Comparison of ENCODE assay signal across 23 cellular contexts in genomic region chr14:103099081-103099732, GRCh38. TPM values are rescaled to one million over a fixed set of nuclear protein-coding genes. Genes with fewer than 3 reads are reported as not detected.
A peak's percentile ranks its signal among the peaks of the same experiment; 100 is the strongest.
DNase-seq lines count a peak whose midpoint lies in the region; ATAC-seq and TF ChIP-seq lines count a peak whose summit lies in the region.
"Had no signal": no experiment of that assay in that cellular context is flagged by ENCODE, and none has a peak within 500 bp of the region (broad histone marks: within the 10 kb centered on the region; RNA-seq: fewer than 3 reads in every experiment).

No MANE protein-coding gene starts in this region.

- no peaks in the 10 kb centered on the region for H3K79me2 ChIP-seq in PC-9 (ENCODE audit: low read depth)

- CTCF ChIA-PET in PC-9 (lab: Charles Lee) = interaction anchor here (0.6 to 0.7 kb wide), 2 partner anchors 14 to 193 kb away, joined by 3 to 6 read pairs; no protein-coding TSS in a partner anchor

- TF ChIP-seq CTCF in PC-9 (conservative IDR thresholded peaks at IDR 0.05) = no peak

- H3K9me2 ChIP-seq in PC-9 (ENCODE audit: insufficient read depth) = no peaks in the 10 kb centered on the region

- BruUV-seq in PC-9 (replicated peaks; lab: Mats Ljungman, UMichigan) = no TSS peak

- H3K4me2 ChIP-seq in PC-9 = peak overlapping the region; percentile 63

- H4K20me1 ChIP-seq in PC-9 (ENCODE audit: insufficient read depth) = no peaks in the 10 kb centered on the region

- no peaks in the 10 kb centered on the region for H3K27me3 ChIP-seq in PC-9 (ENCODE audit: insufficient read depth, low read depth)
- peaks cover 35% of the 10 kb centered on the region for H3K27me3 ChIP-seq in thymus (ENCODE audit: control insufficient read depth, insufficient read depth)

- H2AFZ ChIP-seq in PC-9 = no peak overlapping the region

- H3K36me3 ChIP-seq in PC-9 (ENCODE audit: low read depth) (no peaks in the 10 kb centered on the region), thymus (ENCODE audit: control insufficient read depth, insufficient read depth) (no peaks in the 10 kb centered on the region)
- H3K36me3 ChIP-seq: left lung, upper lobe of left lung had no signal

- H3K4me1 ChIP-seq in PC-9 (replicated peaks; ENCODE audit: insufficient read depth) = peaks cover 50% of the 10 kb centered on the region
- no peaks in the 10 kb centered on the region for H3K4me1 ChIP-seq in thymus (ENCODE audit: control insufficient read depth, insufficient read depth, low read length)

- no peak overlapping the region for H3K4me3 Mint-ChIP-seq in T-helper 2 cell treated with Interferon-gamma antibody and Interleukin-4, amounts not matched to agents 5 μg/mL and 100 μg/mL, for 36 hours
- no peak overlapping the region for H3K4me3 Mint-ChIP-seq in activated T-helper 17 cell treated with anti-CD3 and anti-CD28 coated beads, Interleukin-2, amount 50 U/mL, for 72 hours
- H3K4me3 Mint-ChIP-seq: activated CD4-positive, alpha-beta T cell treated with anti-CD3 and anti-CD28 coated beads for 36 hours; neural crest cell; stimulated activated naive CD8-positive, alpha-beta T cell treated with anti-CD3 and anti-CD28 coated beads, Interleukin-15, Interleukin-2, amounts not matched to agents 100 ng/mL and 50 ng/mL, for 24 hours had no signal

- intact Hi-C loops in PC-9 (cut with micrococcal nuclease; ENCODE audit: unreplicated experiment) = no loop called here

- H3F3A ChIP-seq in PC-9 (ENCODE audit: insufficient read depth, low read depth) = peaks cover 47% of the 10 kb centered on the region

- H3K9me3 ChIP-seq in PC-9 (ENCODE audit: insufficient read depth, low read depth) (no peaks in the 10 kb centered on the region), thymus (ENCODE audit: control insufficient read depth) (no peaks in the 10 kb centered on the region)
- H3K9me3 ChIP-seq: left lung, upper lobe of left lung had no signal

- no peak overlapping the region for H3K4me3 ChIP-seq in PC-9
- no peak overlapping the region for H3K4me3 ChIP-seq in thymus (ENCODE audit: low read length)
- H3K4me3 ChIP-seq: left lung, upper lobe of left lung had no signal

- H3K27me3 Mint-ChIP-seq in T-helper 2 cell treated with Interferon-gamma antibody and Interleukin-4, amounts not matched to agents 5 μg/mL and 100 μg/mL, for 36 hours (ENCODE audit: low read depth) = peaks cover 25% of the 10 kb centered on the region
- peaks cover 15% of the 10 kb centered on the region for H3K27me3 Mint-ChIP-seq in activated T-helper 17 cell treated with anti-CD3 and anti-CD28 coated beads, Interleukin-2, amount 50 U/mL, for 72 hours

- POLR2A ChIA-PET in PC-9 (lab: Charles Lee; ENCODE audit: unreplicated experiment) = no interaction called here

- WGBS in thymus = 86% methylated on average over 12 of the region's 12 CpGs

- no peak overlapping the region for H3K27ac Mint-ChIP-seq in T-helper 2 cell treated with Interferon-gamma antibody and Interleukin-4, amounts not matched to agents 5 μg/mL and 100 μg/mL, for 36 hours
- no peak overlapping the region for H3K27ac Mint-ChIP-seq in activated T-helper 17 cell treated with anti-CD3 and anti-CD28 coated beads, Interleukin-2, amount 50 U/mL, for 72 hours
- H3K27ac Mint-ChIP-seq: activated CD4-positive, alpha-beta T cell treated with anti-CD3 and anti-CD28 coated beads for 36 hours; activated naive CD4-positive, alpha-beta T cell treated with anti-CD3 and anti-CD28 coated beads, Interleukin-2, amount 50 U/mL, for 72 hours; stimulated activated naive CD8-positive, alpha-beta T cell treated with anti-CD3 and anti-CD28 coated beads, Interleukin-15, Interleukin-2, amounts not matched to agents 100 ng/mL and 50 ng/mL, for 24 hours had no signal

- no peaks in the 10 kb centered on the region for H3K4me1 Mint-ChIP-seq in T-helper 2 cell treated with Interferon-gamma antibody and Interleukin-4, amounts not matched to agents 5 μg/mL and 100 μg/mL, for 36 hours (ENCODE audit: low read depth)
- H3K4me1 Mint-ChIP-seq in activated T-helper 17 cell treated with anti-CD3 and anti-CD28 coated beads, Interleukin-2, amount 50 U/mL, for 72 hours = no peaks in the 10 kb centered on the region

- no peak for ATAC-seq in GM18867 (IDR thresholded peaks at IDR 0.05; ENCODE audit: unreplicated experiment)
- ATAC-seq in activated T-helper 17 cell treated with anti-CD3 and anti-CD28 coated beads, Interleukin-2, amount 50 U/mL, for 72 hours (replicated peaks) = no peak
- ATAC-seq: activated CD4-positive, alpha-beta T cell treated with anti-CD3 and anti-CD28 coated beads for 36 hours; activated naive CD4-positive, alpha-beta T cell treated with anti-CD3 and anti-CD28 coated beads, Interleukin-2, amount 50 U/mL, for 72 hours; left lung had no signal

- no peaks in the 10 kb centered on the region for H3K36me3 Mint-ChIP-seq in T-helper 2 cell treated with Interferon-gamma antibody and Interleukin-4, amounts not matched to agents 5 μg/mL and 100 μg/mL, for 36 hours (ENCODE audit: low read depth)
- H3K36me3 Mint-ChIP-seq in activated T-helper 17 cell treated with anti-CD3 and anti-CD28 coated beads, Interleukin-2, amount 50 U/mL, for 72 hours (ENCODE audit: low read depth) = no peaks in the 10 kb centered on the region
- H3K36me3 Mint-ChIP-seq: activated naive CD4-positive, alpha-beta T cell treated with anti-CD3 and anti-CD28 coated beads, Interleukin-2, amount 50 U/mL, for 72 hours had no signal

- H3K27ac ChIP-seq in PC-9 (peak overlapping the region; percentile 83), thymus (ENCODE audit: low read depth) (peak overlapping the region; percentile 65)
- H3K27ac ChIP-seq: left lung, upper lobe of left lung had no signal

- no peaks in the 10 kb centered on the region for H3K9me3 Mint-ChIP-seq in T-helper 2 cell treated with Interferon-gamma antibody and Interleukin-4, amounts not matched to agents 5 μg/mL and 100 μg/mL, for 36 hours
- H3K9me3 Mint-ChIP-seq in activated T-helper 17 cell treated with anti-CD3 and anti-CD28 coated beads, Interleukin-2, amount 50 U/mL, for 72 hours = no peaks in the 10 kb centered on the region
- H3K9me3 Mint-ChIP-seq: activated naive CD4-positive, alpha-beta T cell treated with anti-CD3 and anti-CD28 coated beads, Interleukin-2, amount 50 U/mL, for 72 hours; neural crest cell; stimulated activated naive CD8-positive, alpha-beta T cell treated with anti-CD3 and anti-CD28 coated beads, Interleukin-15, Interleukin-2, amounts not matched to agents 100 ng/mL and 50 ng/mL, for 24 hours had no signal

- DNase-seq in NCI-H82 (lab: John Stamatoyannopoulos, UW) = peak; percentile 20
- DNase-seq in NCI-H82 treated with DMSO at 0.1 percent for 48 hours (lab: John Stamatoyannopoulos, UW; ENCODE audit: unreplicated experiment) = no peak
- DNase-seq in PC-9 = no peak
- peak; percentile 32 for DNase-seq in left kidney (ENCODE audit: low read depth, low spot score)
- DNase-seq in T-helper 2 cell treated with Interferon-gamma antibody and Interleukin-4, amounts not matched to agents 5 μg/mL and 100 μg/mL, for 36 hours (ENCODE audit: low spot score) = no peak
- DNase-seq: activated CD4-positive, alpha-beta T cell treated with anti-CD3 and anti-CD28 coated beads for 36 hours; Calu3; effector memory CD4-positive, alpha-beta T cell; EL; NCI-H1048; NCI-H2029; stimulated activated CD4-positive, alpha-beta T cell treated with anti-CD3 and anti-CD28 coated beads, Interleukin-4, amount 100 ng/mL, for 24 hours had no signal

RNA-seq across cellular contexts. Expression of gene EXOC3L4, which starts 4.7 kb away (rescaled TPM):
- total RNA-seq in PC-9 (2021) = 0.38 and 1.7 TPM in 2 replicates
- 83.7 TPM for polyA plus RNA-seq in thymus
- total RNA-seq in activated T-helper 17 cell treated with anti-CD3 and anti-CD28 coated beads, Interleukin-2, amount 50 U/mL, for 72 hours = not detected
- total RNA-seq: activated CD4-positive, alpha-beta T cell treated with anti-CD3 and anti-CD28 coated beads for 36 hours; activated CD8-positive, alpha-beta memory T cell treated with anti-CD3 and anti-CD28 coated beads for 36 hours; activated naive CD4-positive, alpha-beta T cell treated with anti-CD3 and anti-CD28 coated beads, Interleukin-2, amount 50 U/mL, for 72 hours; chondrocyte; mononuclear cell; neural crest cell had no signal

RNA-seq across cellular contexts. Expression of gene LBHD2, which starts 15.2 kb away (rescaled TPM):
- total RNA-seq in PC-9 (2021) = 0.52 and 0.78 TPM in 2 replicates
- 0.75 TPM for polyA plus RNA-seq in thymus
- total RNA-seq in activated T-helper 17 cell treated with anti-CD3 and anti-CD28 coated beads, Interleukin-2, amount 50 U/mL, for 72 hours = not detected
- total RNA-seq: activated CD4-positive, alpha-beta T cell treated with anti-CD3 and anti-CD28 coated beads for 36 hours; activated CD8-positive, alpha-beta memory T cell treated with anti-CD3 and anti-CD28 coated beads for 36 hours; activated naive CD4-positive, alpha-beta T cell treated with anti-CD3 and anti-CD28 coated beads, Interleukin-2, amount 50 U/mL, for 72 hours; Calu3; chondrocyte; left lung; mononuclear cell; neural crest cell; upper lobe of left lung had no signal

RNA-seq across cellular contexts. Expression of gene TNFAIP2, which starts 24.1 kb away (rescaled TPM):
- total RNA-seq in PC-9 (2021) = 291 and 366 TPM in 2 replicates
- 193 TPM for polyA plus RNA-seq in thymus
- total RNA-seq in activated T-helper 17 cell treated with anti-CD3 and anti-CD28 coated beads, Interleukin-2, amount 50 U/mL, for 72 hours = 1 to 10 TPM; 3.0 to 4.0 TPM

RNA-seq across cellular contexts. Expression of gene CDC42BPB, which starts 41.9 kb away (rescaled TPM):
- total RNA-seq in PC-9 (2021) = 203 and 209 TPM in 2 replicates
- 16.3 TPM for polyA plus RNA-seq in thymus
- total RNA-seq in activated T-helper 17 cell treated with anti-CD3 and anti-CD28 coated beads, Interleukin-2, amount 50 U/mL, for 72 hours = 1 to 10 TPM; 7.2 to 7.3 TPM

Comparison
In these comparisons a context has a peak if more than half of its experiments do, and no peak if none do; other contexts are left out.
1. DNase-seq: peak in NCI-H82 (single experiment) and left kidney (single experiment); none in NCI-H82 treated with DMSO at 0.1 percent for 48 hours (single experiment), PC-9 (0 of 2) and T-helper 2 cell treated with Interferon-gamma antibody and Interleukin-4, amounts not matched to agents 5 μg/mL and 100 μg/mL, for 36 hours (single experiment).
2. RNA of gene TNFAIP2, which starts 24.1 kb away (total RNA-seq): 291 to 366 TPM in PC-9; 3.0 to 4.0 TPM in activated T-helper 17 cell treated with anti-CD3 and anti-CD28 coated beads, Interleukin-2, amount 50 U/mL, for 72 hours; every median in the first group is over 10 times any median in the second.